Comparison of ENCODE assay signal across 8 cellular contexts in the genomic region with DNA sequence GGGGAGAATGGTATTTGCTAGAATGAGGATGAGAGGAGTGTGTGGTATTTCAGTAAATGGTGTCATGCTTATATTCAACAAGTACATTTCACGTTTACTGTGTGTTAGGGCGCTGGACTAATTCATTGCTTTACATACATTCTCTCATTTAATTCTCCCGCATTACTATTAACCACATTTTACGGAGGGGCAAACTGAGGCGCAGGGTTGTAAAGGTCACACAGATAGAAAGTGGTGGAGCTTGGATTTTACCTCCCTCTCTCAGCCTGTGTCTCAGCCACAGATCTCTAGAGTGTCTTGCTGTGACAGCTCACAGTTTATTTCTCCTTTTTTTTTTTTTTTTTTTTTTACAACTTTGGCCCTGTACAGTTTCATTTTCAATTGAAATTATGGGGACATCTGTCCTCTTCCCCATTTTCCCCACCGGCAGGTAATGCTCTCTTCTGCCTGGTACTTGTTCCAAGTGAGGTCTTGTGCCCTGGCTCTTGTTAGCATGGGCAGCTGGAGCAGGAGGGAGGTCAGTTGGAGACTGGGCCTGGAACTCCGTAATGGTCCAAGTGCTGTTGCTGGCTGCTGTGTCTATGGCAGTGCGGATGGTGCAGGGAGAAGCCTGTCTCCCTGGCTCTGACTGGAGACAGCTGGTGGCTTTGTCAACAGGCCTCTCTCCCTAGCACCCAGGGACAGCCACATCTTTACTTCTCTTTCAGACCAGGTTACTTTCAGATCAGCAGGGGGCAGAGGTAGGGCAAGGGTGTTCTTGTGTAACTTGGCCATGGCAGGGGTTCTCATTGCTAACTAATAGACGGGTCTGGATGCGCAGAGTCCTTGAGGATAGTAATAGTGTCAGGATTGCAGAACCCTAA. TPM values are rescaled to one million over a fixed set of nuclear protein-coding genes. Genes with fewer than 3 reads are reported as not detected.
DNase-seq lines count a peak whose midpoint lies in the region; ATAC-seq and TF ChIP-seq lines count a peak whose summit lies in the region.

No MANE protein-coding gene starts in this region.

- no peaks in the 10 kb centered on the region for H3K79me2 ChIP-seq in Loucy (ENCODE audit: insufficient read depth, low read length)

- H3F3A ChIP-seq in Loucy (ENCODE audit: low read depth) = no peaks in the 10 kb centered on the region

- H3K9me3 ChIP-seq in Loucy (ENCODE audit: insufficient read depth, low read depth, low read length) = no peaks in the 10 kb centered on the region
- H3K9me3 ChIP-seq in heart right ventricle = no peaks in the 10 kb centered on the region

- TF ChIP-seq CTCF in Loucy (conservative IDR thresholded peaks at IDR 0.05; ENCODE audit: low read length) (peak; percentile 50), heart right ventricle (IDR thresholded peaks at IDR 0.05) (peak in 4 of 9 donors; percentile 22 to 47 (median 36))

- H3K4me3 ChIP-seq in Loucy (ENCODE audit: low read length, poor library complexity, severe bottlenecking) (peak overlapping the region; percentile 92), heart right ventricle (peak overlapping the region; percentile 39 to 99 (median 94))

- H3K4me1 Mint-ChIP-seq in activated T-helper 2 cell treated with anti-CD3 and anti-CD28 coated beads, Interferon-gamma antibody, Interleukin-2, Interleukin-4, amounts not matched to agents 10 μg/mL and 5 μg/mL and 100 μg/mL, durations not matched to agents 14 hours and 24 hours and 36 hours (ENCODE audit: low read depth) = peaks cover 6% of the 10 kb centered on the region

- H3K36me3 ChIP-seq in Loucy (ENCODE audit: insufficient read depth, low read length) = no peaks in the 10 kb centered on the region
- peaks cover 0 to 15% (median 0%) of the 10 kb centered on the region in 9 donors for H3K36me3 ChIP-seq in heart right ventricle

- H3K27me3 Mint-ChIP-seq in activated T-helper 2 cell treated with anti-CD3 and anti-CD28 coated beads, Interferon-gamma antibody, Interleukin-2, Interleukin-4, amounts not matched to agents 10 μg/mL and 5 μg/mL and 100 μg/mL, durations not matched to agents 14 hours and 24 hours and 36 hours (ENCODE audit: low read depth) = peaks cover 15% of the 10 kb centered on the region

- peak; percentile 1 to 48 (median 38) for ATAC-seq in heart right ventricle
- ATAC-seq in GM19452 (IDR thresholded peaks at IDR 0.05; ENCODE audit: unreplicated experiment) = no peak
- no peak for ATAC-seq in GM19035 (IDR thresholded peaks at IDR 0.05; ENCODE audit: unreplicated experiment)

- H3K4me1 ChIP-seq in Loucy (ENCODE audit: insufficient read depth, low read length, poor library complexity, severe bottlenecking) = peaks cover 26% of the 10 kb centered on the region
- H3K4me1 ChIP-seq in heart right ventricle = peaks cover 44 to 66% (median 62%) of the 10 kb centered on the region in 9 donors

- intact Hi-C loops in activated T-helper 2 cell treated with anti-CD3 and anti-CD28 coated beads, Interferon-gamma antibody, Interleukin-2, Interleukin-4, amounts not matched to agents 10 μg/mL and 5 μg/mL and 100 μg/mL, durations not matched to agents 14 hours and 24 hours and 36 hours (cut with micrococcal nuclease) = no loop called here
- intact Hi-C loops in heart right ventricle (cut with DNase I) = loop anchor here in 8 of 10 donors (2.0 to 10.0 kb wide), 5 partner anchors 17 to 57 kb away; no protein-coding TSS in a partner anchor

- H3K4me2 ChIP-seq in Loucy (ENCODE audit: low read depth, low read length, poor library complexity, severe bottlenecking) = peak overlapping the region; percentile 78

- peak overlapping the region; percentile 79 for H3K9ac ChIP-seq in Loucy (ENCODE audit: low read depth, low read length, poor library complexity, severe bottlenecking)

- 31 to 33% methylated on average over 10 of the region's 10 CpGs for WGBS in heart right ventricle, 2 donors

- no peak overlapping the region for H3K27ac Mint-ChIP-seq in activated T-helper 2 cell treated with anti-CD3 and anti-CD28 coated beads, Interferon-gamma antibody, Interleukin-2, Interleukin-4, amounts not matched to agents 10 μg/mL and 5 μg/mL and 100 μg/mL, durations not matched to agents 14 hours and 24 hours and 36 hours

- no peaks in the 10 kb centered on the region for H3K9me3 Mint-ChIP-seq in activated T-helper 2 cell treated with anti-CD3 and anti-CD28 coated beads, Interferon-gamma antibody, Interleukin-2, Interleukin-4, amounts not matched to agents 10 μg/mL and 5 μg/mL and 100 μg/mL, durations not matched to agents 14 hours and 24 hours and 36 hours

- H3K27ac ChIP-seq in heart right ventricle = peak overlapping the region; percentile 90 to 99 (median 96)

- H3K4me3 Mint-ChIP-seq in activated T-helper 2 cell treated with anti-CD3 and anti-CD28 coated beads, Interferon-gamma antibody, Interleukin-2, Interleukin-4, amounts not matched to agents 10 μg/mL and 5 μg/mL and 100 μg/mL, durations not matched to agents 14 hours and 24 hours and 36 hours (ENCODE audit: low read depth) = peak overlapping the region; percentile 66

- no peaks in the 10 kb centered on the region for H4K20me1 ChIP-seq in Loucy (ENCODE audit: insufficient read depth, low read length, poor library complexity, severe bottlenecking)

- H3K27me3 ChIP-seq in Loucy (ENCODE audit: insufficient read depth, low read length, poor library complexity, severe bottlenecking) = no peaks in the 10 kb centered on the region
- H3K27me3 ChIP-seq in heart right ventricle = no peaks in the 10 kb centered on the region

- peak in 2 of 3 experiments; percentile 8 to 31 for DNase-seq in NCI-H1417 (lab: John Stamatoyannopoulos, UW)
- no peak for DNase-seq in NCI-H1417 treated with DMSO at 0.1 percent for 48 hours (lab: John Stamatoyannopoulos, UW)
- DNase-seq in activated T-helper 2 cell treated with anti-CD3 and anti-CD28 coated beads, Interferon-gamma antibody, Interleukin-2, Interleukin-4, amounts not matched to agents 10 μg/mL and 5 μg/mL and 100 μg/mL, durations not matched to agents 14 hours and 24 hours and 36 hours (ENCODE audit: low spot score) = no peak
- peak; percentile 43 to 51 for DNase-seq in heart right ventricle
- peak; percentile 87 for DNase-seq in pons (ENCODE audit: low spot score)

- H2AFZ ChIP-seq in Loucy (ENCODE audit: low read length) = peak overlapping the region; percentile 99

- H3K36me3 Mint-ChIP-seq in activated T-helper 2 cell treated with anti-CD3 and anti-CD28 coated beads, Interferon-gamma antibody, Interleukin-2, Interleukin-4, amounts not matched to agents 10 μg/mL and 5 μg/mL and 100 μg/mL, durations not matched to agents 14 hours and 24 hours and 36 hours (ENCODE audit: low read depth) = no peaks in the 10 kb centered on the region

- no peaks in the 10 kb centered on the region for H3K9me2 ChIP-seq in Loucy (replicated peaks; ENCODE audit: low read depth, low read length)

RNA-seq across cellular contexts. Expression of a gene that starts 20.5 kb away (rescaled TPM):
- total RNA-seq in activated T-helper 2 cell treated with anti-CD3 and anti-CD28 coated beads, Interferon-gamma antibody, Interleukin-2, Interleukin-4, amounts not matched to agents 10 μg/mL and 5 μg/mL and 100 μg/mL, durations not matched to agents 14 hours and 24 hours and 36 hours = 2.4 and 3.0 TPM in 2 replicates
- 10 to 100 TPM; 50.3 to 86.1 (median 61.5) TPM for total RNA-seq in heart right ventricle
- 10 to 100 TPM; 14.8 to 15.9 TPM for polyA plus RNA-seq in heart right ventricle

RNA-seq across cellular contexts. Expression of a gene that starts 37.9 kb away (rescaled TPM):
- total RNA-seq in activated T-helper 2 cell treated with anti-CD3 and anti-CD28 coated beads, Interferon-gamma antibody, Interleukin-2, Interleukin-4, amounts not matched to agents 10 μg/mL and 5 μg/mL and 100 μg/mL, durations not matched to agents 14 hours and 24 hours and 36 hours = 2,552 and 2,593 TPM in 2 replicates
- total RNA-seq in heart right ventricle = 1,000 to 10,000 TPM in 9 of 10 donors, 100 to 1,000 TPM in 1; 984 to 1,344 (median 1,239) TPM
- polyA plus RNA-seq in heart right ventricle = 1,000 to 10,000 TPM; 1,373 to 4,233 TPM

Comparison
In these comparisons a context has a peak if more than half of its experiments do, and no peak if none do; other contexts are left out.
1. DNase-seq: peak in NCI-H1417 (2 of 3), heart right ventricle (2 of 2) and pons (single experiment); none in NCI-H1417 treated with DMSO at 0.1 percent for 48 hours (single experiment) and activated T-helper 2 cell treated with anti-CD3 and anti-CD28 coated beads, Interferon-gamma antibody, Interleukin-2, Interleukin-4, amounts not matched to agents 10 μg/mL and 5 μg/mL and 100 μg/mL, durations not matched to agents 14 hours and 24 hours and 36 hours (single experiment).
2. ATAC-seq: peak in heart right ventricle (8 of 8); none in GM19452 (single experiment) and GM19035 (single experiment).
3. RNA of a gene that starts 20.5 kb away (total RNA-seq): 50.3 to 86.1 TPM in heart right ventricle; 2.4 to 3.0 TPM in activated T-helper 2 cell treated with anti-CD3 and anti-CD28 coated beads, Interferon-gamma antibody, Interleukin-2, Interleukin-4, amounts not matched to agents 10 μg/mL and 5 μg/mL and 100 μg/mL, durations not matched to agents 14 hours and 24 hours and 36 hours; every median in the first group is over 10 times any median in the second.